1 cellular context compared by ENCODE assay signal in genomic region chr19:18422530-18423191, GRCh38.
TF ChIP-seq lines count a peak whose summit lies in the region.

No MANE protein-coding gene starts in this region.

TF ChIP-seq in IMR-90, 13 proteins besides CTCF, POLR2A, EP300 and RAD21:
- TF ChIP-seq USF2 (IDR thresholded peaks at IDR 0.05; ENCODE audit: low read depth, low read length): no peak
- no peak for TF ChIP-seq BHLHE40 (IDR thresholded peaks at IDR 0.05; ENCODE audit: low read depth, low read length)
- TF ChIP-seq FOS (IDR thresholded peaks at IDR 0.05; ENCODE audit: low read depth, low read length): no peak
- no peak for TF ChIP-seq ELK1 (IDR thresholded peaks at IDR 0.05; ENCODE audit: borderline replicate concordance, low read depth, low read length)
- TF ChIP-seq RFX5 (IDR thresholded peaks at IDR 0.05; ENCODE audit: low read depth, low read length): no peak
- no peak for TF ChIP-seq CEBPB (IDR thresholded peaks at IDR 0.05; ENCODE audit: low read depth, low read length)
- no peak for TF ChIP-seq CHD1 (IDR thresholded peaks at IDR 0.05; ENCODE audit: low read depth, low read length)
- TF ChIP-seq RCOR1 (IDR thresholded peaks at IDR 0.05; ENCODE audit: insufficient replicate concordance, low read length): no peak
- no peak for TF ChIP-seq MAZ (IDR thresholded peaks at IDR 0.05; ENCODE audit: borderline replicate concordance, low read depth, low read length)
